Comparison of ENCODE assay signal across 7 cellular contexts in genomic region chr3:186108106-186108940, GRCh38. TPM values are rescaled to one million over a fixed set of nuclear protein-coding genes. Genes with fewer than 3 reads are reported as not detected.
A peak's percentile ranks its signal among the peaks of the same experiment; 100 is the strongest.
DNase-seq lines count a peak whose midpoint lies in the region; ATAC-seq and TF ChIP-seq lines count a peak whose summit lies in the region.

No MANE protein-coding gene starts in this region.

- H3K9me3 Mint-ChIP-seq in endothelial cell (ENCODE audit: unreplicated experiment) (no peaks in the 10 kb centered on the region), mesothelial cell of epicardium (no peaks in the 10 kb centered on the region)

- H3K27ac Mint-ChIP-seq in endothelial cell (ENCODE audit: unreplicated experiment) (peak overlapping the region; percentile 13), mesothelial cell of epicardium (peak overlapping the region; percentile 94)

- in situ Hi-C loops in G401 (cut with HindIII; ENCODE audit: low sequenced_read_pairs) = no loop called here

- peak overlapping the region; percentile 64 for H2AFZ ChIP-seq in KMS-11 (ENCODE audit: low read depth)

- DNase-seq in G401 (ENCODE audit: low spot score) = peak; percentile 38
- DNase-seq in UCSD-AML1 (lab: John Stamatoyannopoulos, UW; ENCODE audit: unreplicated experiment) = peak; percentile 56
- peak; percentile 71 for DNase-seq in endothelial cell (ENCODE audit: low spot score)
- peak; percentile 60 to 77 for DNase-seq in mesothelial cell of epicardium (ENCODE audit: low spot score in 2 of 2, unreplicated experiment in 2 of 2)
- no peak for DNase-seq in tibial artery

- H4K20me1 ChIP-seq in KMS-11 (ENCODE audit: insufficient read depth) = no peaks in the 10 kb centered on the region

- H3K4me3 Mint-ChIP-seq in endothelial cell (ENCODE audit: unreplicated experiment) = peak overlapping the region; percentile 98
- peak overlapping the region; percentile 85 for H3K4me3 Mint-ChIP-seq in mesothelial cell of epicardium

- peak overlapping the region; percentile 65 for H3K4me2 ChIP-seq in KMS-11

- no peaks in the 10 kb centered on the region for H3K9me3 ChIP-seq in tibial artery

- peak overlapping the region; percentile 24 for H3K4me3 ChIP-seq in KMS-11 (IDR thresholded peaks at IDR 0.05; ENCODE audit: insufficient read depth, low read depth, low read length)
- H3K4me3 ChIP-seq in tibial artery = peak overlapping the region; percentile 67 to 69

- H3K36me3 Mint-ChIP-seq in endothelial cell (ENCODE audit: low read depth, unreplicated experiment) (peaks cover 10% of the 10 kb centered on the region), mesothelial cell of epicardium (no peaks in the 10 kb centered on the region)

- H3K36me3 ChIP-seq in KMS-11 (ENCODE audit: insufficient read depth) = no peaks in the 10 kb centered on the region
- no peaks in the 10 kb centered on the region for H3K36me3 ChIP-seq in tibial artery

- H3K79me2 ChIP-seq in KMS-11 (ENCODE audit: insufficient read depth, low read depth) = peaks cover 8% of the 10 kb centered on the region; the same call in 1 of the 2 replicates

- H3K4me1 ChIP-seq in KMS-11 (ENCODE audit: low read depth, poor library complexity, severe bottlenecking) = peaks cover 22% of the 10 kb centered on the region
- H3K4me1 ChIP-seq in tibial artery = peaks cover 0 to 31% (median 23%) of the 10 kb centered on the region in 4 donors

- H3K27me3 ChIP-seq in KMS-11 (ENCODE audit: insufficient read depth, low read depth) (no peaks in the 10 kb centered on the region), tibial artery (no peaks in the 10 kb centered on the region)

- peak overlapping the region; percentile 69; the same call in 1 of the 2 replicates for H3K9ac ChIP-seq in KMS-11

- no peak for ATAC-seq in GM18867 (IDR thresholded peaks at IDR 0.05; ENCODE audit: unreplicated experiment)

- no peak for TF ChIP-seq CTCF in KMS-11 (conservative IDR thresholded peaks at IDR 0.05; ENCODE audit: low read depth, low read length)
- no peak for TF ChIP-seq CTCF in endothelial cell (IDR thresholded peaks at IDR 0.05; ENCODE audit: unreplicated experiment)
- no peak for TF ChIP-seq CTCF in mesothelial cell of epicardium (IDR thresholded peaks at IDR 0.05; ENCODE audit: unreplicated experiment)
- TF ChIP-seq CTCF in tibial artery (IDR thresholded peaks at IDR 0.05) = no peak

- H3K27ac ChIP-seq in KMS-11 = peak overlapping the region; percentile 36; the same call in 1 of the 2 replicates
- H3K27ac ChIP-seq in tibial artery = peak overlapping the region; percentile 71 to 74

- H3K27me3 Mint-ChIP-seq in endothelial cell (ENCODE audit: unreplicated experiment) (peaks cover 21% of the 10 kb centered on the region), mesothelial cell of epicardium (ENCODE audit: low read depth) (peaks cover 56% of the 10 kb centered on the region)

- intact Hi-C loops in tibial artery (cut with DNase I; ENCODE audit: low total_unique reads) = loop anchor here (10.0 kb wide), 1 partner anchor 456 kb away; the partner anchor contains the start of gene TBCCD1

- H3K4me1 Mint-ChIP-seq in endothelial cell (ENCODE audit: unreplicated experiment) = peaks cover 30% of the 10 kb centered on the region
- peaks cover 40% of the 10 kb centered on the region for H3K4me1 Mint-ChIP-seq in mesothelial cell of epicardium

RNA-seq across cellular contexts. Expression of gene ETV5, which starts 0.6 kb away (rescaled TPM):
- 16.8 and 22.8 TPM in 2 replicates for total RNA-seq in G401 (2014; rRNA removed; shearing (Covaris generic))
- total RNA-seq in endothelial cell (ENCODE audit: unreplicated experiment) (40.6 TPM), mesothelial cell of epicardium (27.1 to 29.7 TPM (median 27.3 TPM) in 3 replicates)

Comparison
In these comparisons a context has a peak if more than half of its experiments do, and no peak if none do; other contexts are left out.
1. DNase-seq: peak in G401 (single experiment), UCSD-AML1 (single experiment), endothelial cell (single experiment) and mesothelial cell of epicardium (2 of 2); none in tibial artery (0 of 2).